ENCODE assay signal across 13 cellular contexts in the genomic region with DNA sequence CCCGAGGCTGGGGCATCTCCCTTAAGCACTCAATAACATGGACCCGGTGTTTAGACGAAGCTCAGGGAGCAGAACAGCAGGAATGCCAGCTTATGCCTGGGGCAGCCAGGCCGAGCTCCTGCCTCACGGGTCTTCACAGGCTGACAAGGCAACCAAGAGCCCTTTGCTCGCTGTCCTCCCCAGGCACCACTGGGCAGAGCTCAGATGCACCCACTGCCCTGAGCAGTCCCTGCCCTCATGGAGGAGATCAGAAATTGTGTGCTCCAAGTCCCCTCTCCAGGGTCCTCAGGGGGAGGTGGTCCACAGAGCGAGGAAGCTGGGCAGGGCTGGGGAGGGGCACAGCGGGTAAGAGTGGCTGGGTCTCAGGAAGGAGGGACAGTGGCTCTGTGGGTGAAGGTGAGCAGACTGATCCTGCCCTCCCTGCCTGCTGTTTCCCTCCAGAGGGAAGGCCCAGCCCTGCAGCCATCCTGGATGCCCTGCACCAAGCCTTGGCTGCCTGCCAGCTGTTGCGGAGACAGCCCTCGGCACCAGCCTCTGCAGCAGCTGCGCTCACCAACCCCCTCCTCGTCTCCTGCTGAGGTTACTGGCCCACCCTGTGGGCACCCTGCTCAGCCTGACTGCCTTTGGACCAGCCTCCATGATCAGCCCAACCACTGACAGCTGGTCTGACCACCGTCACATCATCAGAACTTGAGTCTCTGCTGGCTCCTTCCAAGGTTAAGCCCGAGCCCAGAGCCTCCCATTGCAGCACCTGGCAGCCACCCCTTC. TPM values are rescaled to one million over a fixed set of nuclear protein-coding genes. Genes with fewer than 3 reads are reported as not detected.
DNase-seq lines count a peak whose midpoint lies in the region; ATAC-seq, FAIRE-seq and TF ChIP-seq lines count a peak whose summit lies in the region.
"Had no signal": no experiment of that assay in that cellular context is flagged by ENCODE, and none has a peak within 500 bp of the region (broad histone marks: within the 10 kb centered on the region; RNA-seq: fewer than 3 reads in every experiment).

No MANE protein-coding gene starts in this region.

- H3K27me3 Mint-ChIP-seq in T-helper 17 cell = peaks cover 10% of the 10 kb centered on the region

- DNase-seq in DMS 273 (lab: John Stamatoyannopoulos, UW; ENCODE audit: unreplicated experiment) (peak; percentile 96), NCI-H128 (lab: John Stamatoyannopoulos, UW; ENCODE audit: unreplicated experiment) (peak; percentile 23), SHP77 (lab: John Stamatoyannopoulos, UW) (peak; percentile 73 to 92), left lung (no peak), T-helper 17 cell (no peak), coronary artery (ENCODE audit: low spot score) (no peak), D721Med (ENCODE audit: insufficient read length, low spot score) (no peak)
- DNase-seq: CD4-positive, CD25-positive, alpha-beta regulatory T cell; mesendoderm; NCI-H226; T-helper 2 cell had no signal

- no peaks in the 10 kb centered on the region for H3K36me3 ChIP-seq in left lung

- H3K27me3 ChIP-seq in left lung = peaks cover 0 to 3% of the 10 kb centered on the region in 2 donors

- intact Hi-C loops in left lung (cut with DNase I) = no loop called here

- FAIRE-seq in D721Med (lab: Jason Lieb, UNC) = no peak

- ATAC-seq in left lung (peak; percentile 29), T-helper 17 cell (no peak), HG02970 (IDR thresholded peaks at IDR 0.05; ENCODE audit: low FRiP score, unreplicated experiment) (no peak)

- H3K4me1 Mint-ChIP-seq in T-helper 17 cell = peaks cover 22% of the 10 kb centered on the region

- TF ChIP-seq CTCF in left lung (IDR thresholded peaks at IDR 0.05) (no peak), coronary artery (IDR thresholded peaks at IDR 0.05) (no peak), D721Med (IDR thresholded peaks at IDR 0.05; ENCODE audit: insufficient read depth, missing control alignments) (no peak)

- H3K9me3 ChIP-seq in left lung (no peaks in the 10 kb centered on the region), T-helper 17 cell (ENCODE audit: control insufficient read depth, low read length, poor library complexity, severe bottlenecking) (no peaks in the 10 kb centered on the region)

- H3K4me3 Mint-ChIP-seq in T-helper 17 cell = no peak overlapping the region
- H3K4me3 Mint-ChIP-seq: CD4-positive, CD25-positive, alpha-beta regulatory T cell had no signal

- H3K4me1 ChIP-seq in left lung = no peaks in the 10 kb centered on the region

- H3K27ac ChIP-seq in left lung (no peak overlapping the region), coronary artery (no peak overlapping the region)

- H3K36me3 Mint-ChIP-seq in T-helper 17 cell (ENCODE audit: low read depth) = peaks cover 6% of the 10 kb centered on the region

- no peak overlapping the region for H3K27ac Mint-ChIP-seq in T-helper 17 cell

- H3K4me3 ChIP-seq in left lung = no peak overlapping the region
- no peak overlapping the region for H3K4me3 ChIP-seq in coronary artery

RNA-seq across cellular contexts. Expression of a gene that starts 21.1 kb away (rescaled TPM):
- total RNA-seq in left lung = 1 to 10 TPM in 1 of 2 donors, not detected in 1; 1.1 TPM
- total RNA-seq in T-helper 17 cell = 10 to 100 TPM in 1 of 2 donors, 1 to 10 TPM in 1; 3.8 to 68.5 TPM
- total RNA-seq: bronchial epithelial cell had no signal

RNA-seq across cellular contexts. Expression of a gene that starts 38.4 kb away (rescaled TPM):
- total RNA-seq in left lung (1 to 10 TPM; 2.7 to 4.9 TPM), T-helper 17 cell (under 1 TPM in 1 of 2 donors, not detected in 1; 0.12 TPM)

RNA-seq across cellular contexts. Expression of a gene that starts 45.6 kb away (rescaled TPM):
- total RNA-seq in left lung (1 to 10 TPM; 1.7 to 2.1 TPM), T-helper 17 cell (under 1 TPM; 0.15 to 0.37 TPM)
- total RNA-seq: CD4-positive, CD25-positive, alpha-beta regulatory T cell had no signal

Comparison
In these comparisons a context has a peak if more than half of its experiments do, and no peak if none do; other contexts are left out.
1. DNase-seq: peak in DMS 273 (single experiment), NCI-H128 (single experiment) and SHP77 (2 of 2); none in left lung (0 of 2), T-helper 17 cell (0 of 3), coronary artery (single experiment) and D721Med (single experiment).